2 cellular contexts compared by ENCODE assay signal in the genomic region with DNA sequence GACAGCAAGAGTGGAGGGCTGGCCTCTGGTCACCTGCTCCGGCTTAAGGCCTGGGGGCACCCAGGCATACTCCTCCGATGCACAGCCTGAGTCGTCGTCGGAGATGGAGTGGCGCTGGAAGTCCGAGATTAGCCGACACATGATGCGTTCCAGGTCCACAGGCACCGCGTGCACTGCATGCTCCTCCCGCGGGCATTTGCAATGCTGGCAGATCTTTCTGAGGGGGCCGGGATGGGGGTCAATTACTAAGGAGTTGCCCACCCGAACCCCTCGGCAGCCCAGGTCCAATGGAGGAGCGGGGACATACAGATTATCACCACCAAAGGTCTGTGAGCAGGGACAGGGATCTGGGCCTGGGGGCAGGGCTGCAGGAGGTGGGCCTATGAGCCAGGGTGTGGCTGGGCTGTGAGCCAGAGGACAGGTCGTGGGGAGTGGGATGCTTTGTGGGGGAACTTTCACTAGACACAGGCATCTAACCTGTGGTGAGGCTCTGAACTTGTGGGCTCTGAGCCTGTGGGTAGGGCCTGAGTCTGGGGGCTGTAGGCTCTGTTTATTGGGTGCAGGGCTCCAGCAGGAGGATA.
TF ChIP-seq lines count a peak whose summit lies in the region.

No MANE protein-coding gene starts in this region.

TF ChIP-seq in HCT116, 20 proteins besides CTCF, POLR2A, EP300 and RAD21:
- no peak for TF ChIP-seq SIN3A (IDR thresholded peaks at IDR 0.05; ENCODE audit: low read depth)
- TF ChIP-seq ATF3 (IDR thresholded peaks at IDR 0.05): no peak
- no peak for TF ChIP-seq ELF1 (IDR thresholded peaks at IDR 0.05; ENCODE audit: borderline replicate concordance, low read depth)
- no peak for TF ChIP-seq JUND (IDR thresholded peaks at IDR 0.05)
- TF ChIP-seq, protein P1, sequence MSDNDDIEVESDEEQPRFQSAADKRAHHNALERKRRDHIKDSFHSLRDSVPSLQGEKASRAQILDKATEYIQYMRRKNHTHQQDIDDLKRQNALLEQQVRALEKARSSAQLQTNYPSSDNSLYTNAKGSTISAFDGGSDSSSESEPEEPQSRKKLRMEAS (IDR thresholded peaks at IDR 0.05): no peak
- TF ChIP-seq EGR1 (IDR thresholded peaks at IDR 0.05; ENCODE audit: low read depth): no peak
- no peak for TF ChIP-seq SP1 (IDR thresholded peaks at IDR 0.05; ENCODE audit: low read depth)
- no peak for TF ChIP-seq EZH2phosphoT487 (IDR thresholded peaks at IDR 0.05; ENCODE audit: borderline replicate concordance)
- TF ChIP-seq ZNF274 (IDR thresholded peaks at IDR 0.05; ENCODE audit: low read depth, low read length): no peak
- no peak for TF ChIP-seq EZH2 (IDR thresholded peaks at IDR 0.05)
- no peak for TF ChIP-seq TCF7L2 (IDR thresholded peaks at IDR 0.05; ENCODE audit: borderline replicate concordance, extremely low read depth, insufficient read depth, insufficient read length)
- no peak for TF ChIP-seq ZFX (IDR thresholded peaks at IDR 0.05)
- TF ChIP-seq CEBPB (IDR thresholded peaks at IDR 0.05; ENCODE audit: low read depth): no peak
- TF ChIP-seq SRF (IDR thresholded peaks at IDR 0.05; ENCODE audit: low read depth): no peak
- TF ChIP-seq YY1 (IDR thresholded peaks at IDR 0.05; ENCODE audit: extremely low read depth, insufficient replicate concordance, low read depth, low read length): no peak
- TF ChIP-seq POLR2AphosphoS5 (IDR thresholded peaks at IDR 0.05; ENCODE audit: low read depth, low read length): no peak
- TF ChIP-seq CBX3 (IDR thresholded peaks at IDR 0.05; ENCODE audit: low read depth): no peak
- TF ChIP-seq, protein P2, sequence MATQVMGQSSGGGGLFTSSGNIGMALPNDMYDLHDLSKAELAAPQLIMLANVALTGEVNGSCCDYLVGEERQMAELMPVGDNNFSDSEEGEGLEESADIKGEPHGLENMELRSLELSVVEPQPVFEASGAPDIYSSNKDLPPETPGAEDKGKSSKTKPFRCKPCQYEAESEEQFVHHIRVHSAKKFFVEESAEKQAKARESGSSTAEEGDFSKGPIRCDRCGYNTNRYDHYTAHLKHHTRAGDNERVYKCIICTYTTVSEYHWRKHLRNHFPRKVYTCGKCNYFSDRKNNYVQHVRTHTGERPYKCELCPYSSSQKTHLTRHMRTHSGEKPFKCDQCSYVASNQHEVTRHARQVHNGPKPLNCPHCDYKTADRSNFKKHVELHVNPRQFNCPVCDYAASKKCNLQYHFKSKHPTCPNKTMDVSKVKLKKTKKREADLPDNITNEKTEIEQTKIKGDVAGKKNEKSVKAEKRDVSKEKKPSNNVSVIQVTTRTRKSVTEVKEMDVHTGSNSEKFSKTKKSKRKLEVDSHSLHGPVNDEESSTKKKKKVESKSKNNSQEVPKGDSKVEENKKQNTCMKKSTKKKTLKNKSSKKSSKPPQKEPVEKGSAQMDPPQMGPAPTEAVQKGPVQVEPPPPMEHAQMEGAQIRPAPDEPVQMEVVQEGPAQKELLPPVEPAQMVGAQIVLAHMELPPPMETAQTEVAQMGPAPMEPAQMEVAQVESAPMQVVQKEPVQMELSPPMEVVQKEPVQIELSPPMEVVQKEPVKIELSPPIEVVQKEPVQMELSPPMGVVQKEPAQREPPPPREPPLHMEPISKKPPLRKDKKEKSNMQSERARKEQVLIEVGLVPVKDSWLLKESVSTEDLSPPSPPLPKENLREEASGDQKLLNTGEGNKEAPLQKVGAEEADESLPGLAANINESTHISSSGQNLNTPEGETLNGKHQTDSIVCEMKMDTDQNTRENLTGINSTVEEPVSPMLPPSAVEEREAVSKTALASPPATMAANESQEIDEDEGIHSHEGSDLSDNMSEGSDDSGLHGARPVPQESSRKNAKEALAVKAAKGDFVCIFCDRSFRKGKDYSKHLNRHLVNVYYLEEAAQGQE (IDR thresholded peaks at IDR 0.05; ENCODE audit: low read depth): no peak

TF ChIP-seq in GM12891, 5 proteins besides CTCF, POLR2A, EP300 and RAD21:
- no peak for TF ChIP-seq PAX5 (IDR thresholded peaks at IDR 0.05; ENCODE audit: insufficient read depth, low read length, severe bottlenecking)
- TF ChIP-seq SPI1 (IDR thresholded peaks at IDR 0.05; ENCODE audit: low read depth, low read length): no peak
- TF ChIP-seq POU2F2 (IDR thresholded peaks at IDR 0.05; ENCODE audit: low read depth, low read length): no peak
- TF ChIP-seq TAF1 (IDR thresholded peaks at IDR 0.05; ENCODE audit: low read depth, low read length): no peak
- TF ChIP-seq POLR2AphosphoS5 (IDR thresholded peaks at IDR 0.05; ENCODE audit: low read depth, low read length): no peak
